1 cellular context compared by ENCODE assay signal in the genomic region with DNA sequence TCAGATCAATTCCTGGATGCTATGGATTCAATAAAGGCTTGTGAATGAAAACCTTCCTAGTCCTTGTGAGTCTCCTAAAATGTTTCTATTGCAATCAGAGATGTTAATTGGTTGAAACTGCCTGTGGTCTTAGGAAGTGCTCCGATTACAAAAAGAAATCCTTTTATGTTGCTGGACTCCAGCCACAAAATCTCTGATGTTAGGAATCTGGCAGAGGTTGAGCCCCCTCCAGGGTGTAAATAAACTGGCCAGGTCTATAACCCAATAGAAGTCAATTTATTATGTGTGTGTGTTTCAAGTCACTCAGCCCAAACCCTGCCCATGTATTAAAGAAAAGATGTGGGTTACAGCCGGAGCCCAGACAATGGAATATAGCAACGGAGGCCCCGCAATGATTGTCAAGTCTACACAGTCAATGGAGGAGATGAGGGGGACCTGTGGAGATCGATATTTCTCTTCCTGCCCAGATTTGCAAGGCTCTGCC.
TF ChIP-seq lines count a peak whose summit lies in the region.

No MANE protein-coding gene starts in this region.

TF ChIP-seq in H1, 55 proteins besides CTCF, POLR2A, EP300 and RAD21:
- no peak for TF ChIP-seq SAP30 (IDR thresholded peaks at IDR 0.05; ENCODE audit: insufficient read depth, insufficient replicate concordance, low read length)
- TF ChIP-seq SIX5 (IDR thresholded peaks at IDR 0.05; ENCODE audit: low read depth, low read length), result no peak
- TF ChIP-seq SUZ12 (IDR thresholded peaks at IDR 0.05; ENCODE audit: low read length), result no peak
- TF ChIP-seq HDAC6 (IDR thresholded peaks at IDR 0.05; ENCODE audit: low read depth, low read length), result no peak
- TF ChIP-seq TAF7 (optimal IDR thresholded peaks at IDR 0.05; ENCODE audit: borderline replicate concordance, low read depth, low read length), result no peak
- no peak for TF ChIP-seq PHF8 (conservative IDR thresholded peaks at IDR 0.05; ENCODE audit: low read depth, low read length)
- TF ChIP-seq TAF1 (IDR thresholded peaks at IDR 0.05; ENCODE audit: low read depth, low read length), result no peak
- TF ChIP-seq POU5F1 (IDR thresholded peaks at IDR 0.05; ENCODE audit: low read depth, low read length), result no peak
- no peak for TF ChIP-seq YY1 (IDR thresholded peaks at IDR 0.05; ENCODE audit: low read depth, low read length)
- TF ChIP-seq SIRT6 (IDR thresholded peaks at IDR 0.05; ENCODE audit: low read length), result no peak
- TF ChIP-seq NRF1 (IDR thresholded peaks at IDR 0.05; ENCODE audit: low read depth, low read length), result no peak
- no peak for TF ChIP-seq BCL11A (IDR thresholded peaks at IDR 0.05; ENCODE audit: low read depth in 2 of 2, low read length in 2 of 2)
- TF ChIP-seq CREB1 (IDR thresholded peaks at IDR 0.05), result no peak
- TF ChIP-seq RNF2 (IDR thresholded peaks at IDR 0.05; ENCODE audit: borderline replicate concordance, low read depth, low read length, missing control alignments, poor library complexity, severe bottlenecking), result no peak
- no peak for TF ChIP-seq NANOG (IDR thresholded peaks at IDR 0.05; ENCODE audit: insufficient read depth, low read depth, low read length, poor library complexity, severe bottlenecking)
